Comparison of ENCODE assay signal across 10 cellular contexts in the genomic region with DNA sequence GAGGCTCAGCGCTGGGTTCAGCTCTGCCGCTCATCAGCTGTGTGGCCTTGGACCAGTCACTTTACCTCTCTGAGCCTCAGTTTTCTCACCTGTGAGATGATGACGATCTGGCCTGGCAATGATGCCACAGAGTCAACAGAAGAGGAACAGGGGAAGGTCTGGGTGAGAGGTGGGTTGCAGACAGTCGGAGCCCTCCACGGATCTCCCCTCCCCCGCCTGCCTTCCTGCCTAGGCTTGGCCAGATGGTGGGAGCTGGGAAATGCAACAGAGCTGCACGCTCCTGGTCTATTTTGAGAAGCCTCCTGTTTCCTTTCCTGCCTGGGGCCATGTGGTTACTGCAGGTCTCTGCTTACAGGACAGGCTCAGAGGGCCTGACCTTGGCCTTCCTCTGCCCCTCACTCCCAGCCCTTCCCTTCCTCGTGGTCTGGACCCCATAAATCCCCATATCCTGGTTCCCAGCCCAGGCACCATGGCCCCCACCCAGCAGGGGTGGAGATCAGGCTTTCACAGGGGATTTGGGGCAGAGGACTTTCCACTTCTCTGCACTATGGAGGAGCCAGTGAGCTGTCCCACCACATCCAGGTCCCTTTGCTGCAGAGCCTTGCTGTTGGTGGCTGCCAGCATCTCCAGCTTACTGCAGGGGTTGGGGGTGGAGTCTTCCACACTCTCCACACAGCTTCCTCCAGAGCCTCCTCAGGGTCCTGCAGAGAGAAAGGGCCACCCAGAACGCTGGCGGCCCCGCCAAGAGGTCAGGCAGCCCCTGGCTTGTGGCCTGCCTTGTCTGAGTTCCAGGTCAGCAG. TPM values are rescaled to one million over a fixed set of nuclear protein-coding genes. Genes with fewer than 3 reads are reported as not detected.
A peak's percentile ranks its signal among the peaks of the same experiment; 100 is the strongest.
DNase-seq lines count a peak whose midpoint lies in the region; ATAC-seq and TF ChIP-seq lines count a peak whose summit lies in the region.
"Had no signal": no experiment of that assay in that cellular context is flagged by ENCODE, and none has a peak within 500 bp of the region (broad histone marks: within the 10 kb centered on the region; RNA-seq: fewer than 3 reads in every experiment).

No MANE protein-coding gene starts in this region.

- H3K36me3 ChIP-seq in neural progenitor cell, result no peaks in the 10 kb centered on the region

- H3K27me3 Mint-ChIP-seq in neural progenitor cell (ENCODE audit: insufficient read depth, low read depth), result peaks cover 18% of the 10 kb centered on the region

- ATAC-seq in GM19463 (IDR thresholded peaks at IDR 0.05; ENCODE audit: unreplicated experiment), result no peak
- ATAC-seq in HG03342 (IDR thresholded peaks at IDR 0.05; ENCODE audit: unreplicated experiment), result no peak
- no peak for ATAC-seq in GM18519 (IDR thresholded peaks at IDR 0.05; ENCODE audit: low FRiP score, unreplicated experiment)

- H3K9me3 Mint-ChIP-seq in neural progenitor cell, result no peaks in the 10 kb centered on the region

- H4K20me1 ChIP-seq in neural progenitor cell (ENCODE audit: low read depth), result no peaks in the 10 kb centered on the region

- H3K9me3 ChIP-seq in neural progenitor cell (ENCODE audit: low read depth), result no peaks in the 10 kb centered on the region

- TF ChIP-seq CTCF in fibroblast of the aortic adventitia (IDR thresholded peaks at IDR 0.05; ENCODE audit: insufficient read depth, low read length), result no peak
- TF ChIP-seq CTCF in neural progenitor cell (IDR thresholded peaks at IDR 0.05), result no peak

- peak overlapping the region; percentile 80 for H2AFZ ChIP-seq in neural progenitor cell (replicated peaks)

- no peak overlapping the region for H3K4me3 ChIP-seq in fibroblast of the aortic adventitia (ENCODE audit: low read depth, low read length)
- no peak overlapping the region for H3K4me3 ChIP-seq in neural progenitor cell

- no peaks in the 10 kb centered on the region for H3F3A ChIP-seq in neural progenitor cell (ENCODE audit: low read depth)

- H3K4me1 Mint-ChIP-seq in neural progenitor cell, result peaks cover 41% of the 10 kb centered on the region

- no peak overlapping the region for H3K9ac ChIP-seq in neural progenitor cell

- H3K79me2 ChIP-seq in neural progenitor cell (ENCODE audit: low read depth), result no peaks in the 10 kb centered on the region

- no peak overlapping the region for H3K27ac ChIP-seq in neural progenitor cell

- peak; percentile 34 for DNase-seq in CMK (ENCODE audit: low read depth)
- peak; percentile 81 for DNase-seq in SK-N-DZ (ENCODE audit: low spot score)
- peak; percentile 12 for DNase-seq in fibroblast of the aortic adventitia (ENCODE audit: low read depth)
- DNase-seq in neural progenitor cell (ENCODE audit: low spot score), result no peak
- DNase-seq in stimulated activated CD4-positive, alpha-beta T cell treated with anti-CD3 and anti-CD28 coated beads, Interleukin-4, amount 100 ng/mL, for 24 hours, result no peak
- DNase-seq: NCI-H1092 had no signal

- no peak overlapping the region for H3K4me3 Mint-ChIP-seq in neural progenitor cell

- H3K27me3 ChIP-seq in neural progenitor cell, result no peaks in the 10 kb centered on the region

- peaks cover 16% of the 10 kb centered on the region for H3K4me1 ChIP-seq in neural progenitor cell

- peak overlapping the region; percentile 79 for H3K27ac Mint-ChIP-seq in neural progenitor cell

- peak overlapping the region; percentile 19 for H3K4me2 ChIP-seq in neural progenitor cell

- H3K36me3 Mint-ChIP-seq in neural progenitor cell, result no peaks in the 10 kb centered on the region

RNA-seq across cellular contexts. Expression of gene C11orf96, which starts 46.9 kb away (rescaled TPM):
- 8.4 and 13.8 TPM in 2 replicates for polyA plus RNA-seq in SK-N-DZ (2014; cell fraction: cytosol; rRNA removed)
- 6.5 and 12.0 TPM in 2 replicates for polyA plus RNA-seq in SK-N-DZ (2014; cell fraction: nucleus; rRNA removed)
- total RNA-seq in fibroblast of the aortic adventitia (ENCODE audit: low replicate concordance) (3.2 and 6.3 TPM in 2 replicates), neural progenitor cell (ENCODE audit: low replicate concordance) (0.32 and 5.4 TPM in 2 replicates)

RNA-seq across cellular contexts. Expression of gene ACCSL, which starts 58.4 kb away (rescaled TPM):
- not detected in 2 replicates for polyA plus RNA-seq in SK-N-DZ (2014; cell fraction: cytosol; rRNA removed)
- not detected in 2 replicates for polyA plus RNA-seq in SK-N-DZ (2014; cell fraction: nucleus; rRNA removed)
- total RNA-seq in fibroblast of the aortic adventitia (ENCODE audit: low replicate concordance), result not detected in 2 replicates
- total RNA-seq in neural progenitor cell (ENCODE audit: low replicate concordance), result not detected in 2 replicates
- total RNA-seq: omental fat pad had no signal

Comparison
In these comparisons a context has a peak if more than half of its experiments do, and no peak if none do; other contexts are left out.
1. DNase-seq: peak in CMK (single experiment), SK-N-DZ (single experiment) and fibroblast of the aortic adventitia (single experiment); none in neural progenitor cell (single experiment) and stimulated activated CD4-positive, alpha-beta T cell treated with anti-CD3 and anti-CD28 coated beads, Interleukin-4, amount 100 ng/mL, for 24 hours (single experiment).